In the genomic region with DNA sequence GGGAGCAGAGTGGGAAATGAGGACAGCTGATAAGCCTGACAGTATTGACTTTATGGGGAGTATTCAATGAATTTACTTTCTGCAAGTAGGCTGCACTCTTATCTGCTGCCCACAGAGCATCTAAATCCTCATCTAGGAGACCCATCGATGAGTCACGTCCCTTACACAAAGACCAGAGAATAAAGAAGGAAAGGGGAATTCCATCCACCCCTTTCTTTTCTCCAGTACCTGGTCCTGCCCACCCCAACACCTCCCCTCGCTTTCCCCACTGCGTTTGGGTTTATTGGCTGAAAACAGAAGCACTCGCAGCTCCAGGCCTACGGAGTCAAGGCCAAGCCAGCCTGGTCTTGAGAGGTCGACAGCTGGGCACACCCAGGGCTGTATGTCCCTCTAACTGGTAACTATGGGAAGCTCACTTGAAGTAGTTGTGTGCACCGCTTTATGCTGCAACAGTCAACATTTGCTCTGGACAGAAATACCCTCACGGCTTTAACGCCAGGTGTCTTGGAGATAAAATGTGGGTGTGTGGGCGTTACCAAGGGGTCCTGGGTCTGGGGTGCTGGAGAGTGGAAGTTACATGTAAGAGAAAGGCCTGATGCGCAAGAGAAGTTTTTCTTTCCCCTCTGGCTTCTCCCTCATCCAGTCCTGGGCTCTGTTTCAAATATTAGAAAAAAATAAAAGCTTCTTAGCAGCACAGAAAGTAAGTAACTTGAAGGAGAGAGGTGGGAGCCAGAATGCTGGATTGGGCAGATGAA, we compare ENCODE assay signal across 14 cellular contexts. TPM values are rescaled to one million over a fixed set of nuclear protein-coding genes. Genes with fewer than 3 reads are reported as not detected.
DNase-seq lines count a peak whose midpoint lies in the region; ATAC-seq, FAIRE-seq and TF ChIP-seq lines count a peak whose summit lies in the region.
"Had no signal": no experiment of that assay in that cellular context is flagged by ENCODE, and none has a peak within 500 bp of the region (broad histone marks: within the 10 kb centered on the region; RNA-seq: fewer than 3 reads in every experiment).

No MANE protein-coding gene starts in this region.

- H3K27me3 ChIP-seq in HUES48 (ENCODE audit: control insufficient read depth, insufficient read depth, low read length) = peaks cover under 1% of the 10 kb centered on the region; the same call in 1 of the 2 replicates

- H3K9me3 ChIP-seq in HUES48 (ENCODE audit: control insufficient read depth, insufficient read depth, low read length) = no peaks in the 10 kb centered on the region

- no peak for TF ChIP-seq CTCF in fibroblast of villous mesenchyme (IDR thresholded peaks at IDR 0.05; ENCODE audit: insufficient read depth, low read depth, low read length)

- H3K4me3 ChIP-seq in HUES48 (ENCODE audit: low read depth, low read length) (no peak overlapping the region), fibroblast of villous mesenchyme (ENCODE audit: low read depth, low read length) (no peak overlapping the region)

- peak overlapping the region; percentile 85 for H3K27ac ChIP-seq in HUES48 (ENCODE audit: low read depth, low read length)

- H3K36me3 ChIP-seq in HUES48 (ENCODE audit: control insufficient read depth, insufficient read depth, low read length) = no peaks in the 10 kb centered on the region

- no peak overlapping the region for H3K9ac ChIP-seq in HUES48 (ENCODE audit: low read depth, low read length)

- no peak for FAIRE-seq in GM19239 (lab: Jason Lieb, UNC)

- peak; percentile 87 for DNase-seq in A172 (ENCODE audit: low spot score)
- peak; percentile 16 for DNase-seq in SK-N-DZ (ENCODE audit: low spot score)
- peak; percentile 21 for DNase-seq in fibroblast of villous mesenchyme (ENCODE audit: low read depth)
- DNase-seq in D341Med (ENCODE audit: low spot score) = no peak
- no peak for DNase-seq in nucleus accumbens (lab: John Stamatoyannopoulos, UW)
- no peak for DNase-seq in GM19239 (ENCODE audit: insufficient read length, low spot score)
- DNase-seq: activated naive CD4-positive, alpha-beta T cell treated with anti-CD3 and anti-CD28 coated beads for 36 hours; central memory CD4-positive, alpha-beta T cell; posterior cingulate gyrus; stimulated activated CD4-positive, alpha-beta T cell treated with anti-CD3 and anti-CD28 coated beads, Interleukin-15, amount 100 ng/mL, for 24 hours; substantia nigra had no signal

- peaks cover 22% of the 10 kb centered on the region for H3K4me1 ChIP-seq in HUES48 (ENCODE audit: control insufficient read depth, insufficient read depth, low read length)

- ATAC-seq in GM21576 (IDR thresholded peaks at IDR 0.05; ENCODE audit: unreplicated experiment) = no peak

RNA-seq across cellular contexts. Expression of a gene that starts 14.5 kb away (rescaled TPM):
- not detected in 2 replicates for total RNA-seq in A172 (2014; rRNA removed; shearing (Covaris generic))
- polyA plus RNA-seq in SK-N-DZ (2014; cell fraction: cytosol; rRNA removed) = not detected in 2 replicates
- not detected in 2 replicates for polyA plus RNA-seq in SK-N-DZ (2014; cell fraction: nucleus; rRNA removed)
- not detected in 2 replicates for total RNA-seq in fibroblast of villous mesenchyme
- total RNA-seq: activated naive CD4-positive, alpha-beta T cell treated with anti-CD3 and anti-CD28 coated beads for 36 hours; LHCN-M2 had no signal

RNA-seq across cellular contexts. Expression of a gene that starts 46.6 kb away (rescaled TPM):
- total RNA-seq in A172 (2014; rRNA removed; shearing (Covaris generic)) = 32.5 and 50.0 TPM in 2 replicates
- 7.6 and 8.5 TPM in 2 replicates for polyA plus RNA-seq in SK-N-DZ (2014; cell fraction: cytosol; rRNA removed)
- polyA plus RNA-seq in SK-N-DZ (2014; cell fraction: nucleus; rRNA removed) = 3.1 and 5.4 TPM in 2 replicates
- 11.0 and 20.7 TPM in 2 replicates for total RNA-seq in fibroblast of villous mesenchyme

Comparison
In these comparisons a context has a peak if more than half of its experiments do, and no peak if none do; other contexts are left out.
1. DNase-seq: peak in A172 (single experiment), SK-N-DZ (single experiment) and fibroblast of villous mesenchyme (single experiment); none in D341Med (single experiment), nucleus accumbens (0 of 56) and GM19239 (single experiment).